Comparison of ENCODE assay signal across 12 cellular contexts in the genomic region with DNA sequence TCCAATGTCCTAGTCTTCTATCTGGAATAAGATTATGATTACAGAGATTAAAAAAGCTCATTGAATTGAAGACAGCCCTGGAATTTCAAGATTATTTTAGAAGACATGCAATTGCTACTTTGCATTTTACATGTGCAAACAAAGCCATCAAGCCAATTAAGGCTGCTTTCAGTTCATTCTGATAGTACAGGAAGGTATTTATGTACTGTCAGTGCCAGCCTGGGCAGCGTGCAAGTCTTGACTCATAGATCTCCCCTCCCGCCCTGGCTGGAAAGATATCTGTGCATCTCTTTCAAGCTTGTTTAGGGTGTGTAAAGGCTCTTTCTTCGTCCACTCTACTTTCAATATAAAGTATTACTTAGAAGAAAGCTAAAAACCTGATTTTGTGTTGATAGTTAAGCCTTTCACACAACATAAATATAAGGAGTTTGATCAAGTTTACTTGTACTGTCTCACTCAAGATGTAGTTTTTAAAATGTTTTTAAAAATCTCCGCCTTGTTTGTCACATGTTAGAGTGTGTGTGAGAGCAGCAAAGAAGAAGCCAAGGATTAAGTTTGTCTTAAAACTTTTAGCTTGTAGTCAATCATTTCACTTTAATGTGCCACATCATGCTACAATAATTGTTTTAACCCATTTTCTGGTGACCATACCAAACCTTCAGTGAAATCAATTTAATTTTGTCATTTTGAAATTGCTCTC. TPM values are rescaled to one million over a fixed set of nuclear protein-coding genes. Genes with fewer than 3 reads are reported as not detected.
DNase-seq lines count a peak whose midpoint lies in the region; ATAC-seq, FAIRE-seq and TF ChIP-seq lines count a peak whose summit lies in the region.
"Had no signal": no experiment of that assay in that cellular context is flagged by ENCODE, and none has a peak within 500 bp of the region (broad histone marks: within the 10 kb centered on the region; RNA-seq: fewer than 3 reads in every experiment).

No MANE protein-coding gene starts in this region.

- H3K4me3 ChIP-seq in fibroblast of lung (replicated peaks in 1 of 4; ENCODE audit: control extremely low read depth in 1 of 4, insufficient read depth in 1 of 4, low read depth in 3 of 4, low read length in 4 of 4) (no peak overlapping the region), HepG2 (replicated peaks in 1 of 3; ENCODE audit: insufficient read depth in 1 of 3, low read depth in 2 of 3, low read length in 3 of 3) (no peak overlapping the region)

- no peak for TF ChIP-seq CTCF in fibroblast of lung (conservative IDR thresholded peaks at IDR 0.05 in 1 of 2, IDR thresholded peaks at IDR 0.05 in 1 of 2; ENCODE audit: low read depth in 1 of 2, low read length in 2 of 2)
- no peak for TF ChIP-seq CTCF in HepG2 (CRISPR knock-in tag; IDR thresholded peaks at IDR 0.05)

- ATAC-seq in GM18498 (IDR thresholded peaks at IDR 0.05; ENCODE audit: unreplicated experiment) (peak; percentile 97), GM21390 (IDR thresholded peaks at IDR 0.05; ENCODE audit: unreplicated experiment) (peak; percentile 85), HG03457 (IDR thresholded peaks at IDR 0.05; ENCODE audit: unreplicated experiment) (peak; percentile 68), HepG2 (no peak), HG03571 (IDR thresholded peaks at IDR 0.05; ENCODE audit: unreplicated experiment) (no peak)
- ATAC-seq: WTC11 had no signal

- H4K20me1 ChIP-seq in fibroblast of lung (ENCODE audit: control insufficient read depth, extremely low read depth, insufficient read depth, low read length), result no peaks in the 10 kb centered on the region
- H4K20me1 ChIP-seq in HepG2 (ENCODE audit: insufficient read depth, low read length), result no peaks in the 10 kb centered on the region

- H3K9me3 ChIP-seq in fibroblast of lung (ENCODE audit: control insufficient read depth, insufficient read depth, low read depth, low read length) (no peaks in the 10 kb centered on the region), HepG2 (ENCODE audit: low read length) (no peaks in the 10 kb centered on the region)

- BruUV-seq in HepG2 (replicated peaks; lab: Mats Ljungman, UMichigan), result no TSS peak

- no peak for TF ChIP-seq RAD21 in HepG2 (CRISPR knock-in tag; IDR thresholded peaks at IDR 0.05)

- H3K27ac ChIP-seq in fibroblast of lung (ENCODE audit: insufficient read depth, low read length) (no peak overlapping the region), HepG2 (ENCODE audit: extremely low read length, insufficient read depth, low read length) (no peak overlapping the region)

- intact Hi-C loops in HepG2 (cut with micrococcal nuclease; ENCODE audit: unreplicated experiment), result no loop called here

- H3K27me3 ChIP-seq in fibroblast of lung (ENCODE audit: control insufficient read depth, insufficient read depth, low read length) (no peaks in the 10 kb centered on the region), HepG2 (ENCODE audit: control insufficient read depth in 1 of 2, insufficient read depth in 2 of 2, low read length in 2 of 2) (no peaks in the 10 kb centered on the region)

- no peaks in the 10 kb centered on the region for H3K4me1 ChIP-seq in fibroblast of lung (ENCODE audit: control insufficient read depth, extremely low read depth, insufficient read depth, low read length)
- no peaks in the 10 kb centered on the region for H3K4me1 ChIP-seq in HepG2 (ENCODE audit: insufficient read depth, low read length)

- no peak for TF ChIP-seq POLR2A in HepG2 (IDR thresholded peaks at IDR 0.05; ENCODE audit: insufficient read depth in 1 of 2, low read depth in 2 of 2, low read length in 2 of 2)

- H3K4me2 ChIP-seq in fibroblast of lung (ENCODE audit: extremely low read depth, insufficient read depth, low read length) (peak overlapping the region; percentile 8), HepG2 (ENCODE audit: low read depth, low read length) (no peak overlapping the region)

- H3K79me2 ChIP-seq in fibroblast of lung (ENCODE audit: control insufficient read depth, insufficient read depth, low read length) (no peaks in the 10 kb centered on the region), HepG2 (ENCODE audit: insufficient read depth, low read length) (no peaks in the 10 kb centered on the region)

- CTCF ChIA-PET in HepG2 (lab: Yijun Ruan, JAX; ENCODE audit: low intra/inter-chr PET ratio, low total read pairs), result no interaction called here

- 16% methylated on average over 4 of the region's 4 CpGs for WGBS in HepG2 (ENCODE audit: low lambda C conversion rate)

- DNase-seq in fibroblast of lung (ENCODE audit: low read depth in 2 of 2) (peak; percentile 20 to 40), HepG2 (ENCODE audit: low spot score) (no peak), DMS53 (lab: John Stamatoyannopoulos, UW) (no peak), D341Med (ENCODE audit: low spot score) (no peak)
- DNase-seq: activated naive CD4-positive, alpha-beta T cell; naive B cell; stimulated activated CD4-positive, alpha-beta T cell treated with anti-CD3 and anti-CD28 coated beads, Interleukin-15, amount 100 ng/mL, for 24 hours had no signal

- no peak overlapping the region for H3K9ac ChIP-seq in fibroblast of lung (ENCODE audit: insufficient read depth, low read length)
- no peak overlapping the region for H3K9ac ChIP-seq in HepG2 (ENCODE audit: insufficient read depth, low read depth, low read length)

- FAIRE-seq in HepG2 (lab: Jason Lieb, UNC), result no peak

- in situ Hi-C loops in HepG2 (cut with HindIII; ENCODE audit: extremely low pct_ligation_motif_present, low pct_unique_long_range_greater_than_20kb), result no loop called here

- TF ChIP-seq EP300 in HepG2 (IDR thresholded peaks at IDR 0.05; ENCODE audit: low read depth in 2 of 2, low read length in 2 of 2) (no peak), HepG2 (CRISPR knock-in tag; IDR thresholded peaks at IDR 0.05; ENCODE audit: borderline replicate concordance) (no peak)

- H3K36me3 ChIP-seq in fibroblast of lung (ENCODE audit: control insufficient read depth, insufficient read depth, low read length) (no peaks in the 10 kb centered on the region), HepG2 (replicated peaks in 1 of 2; ENCODE audit: control insufficient read depth in 1 of 2, insufficient read depth in 2 of 2, low read length in 2 of 2) (no peaks in the 10 kb centered on the region)

- POLR2A ChIA-PET in HepG2 (lab: Yijun Ruan, JAX), result no interaction called here

- H2AFZ ChIP-seq in fibroblast of lung (ENCODE audit: low read length) (peak overlapping the region; percentile 44), HepG2 (ENCODE audit: low read length) (no peak overlapping the region)

TF ChIP-seq in HepG2, 621 proteins besides CTCF, POLR2A, EP300 and RAD21:
- no peak for TF ChIP-seq MED13 (CRISPR knock-in tag; IDR thresholded peaks at IDR 0.05)
- no peak for TF ChIP-seq KAT8 (CRISPR knock-in tag; IDR thresholded peaks at IDR 0.05)
- TF ChIP-seq HDAC1 (CRISPR knock-in tag; IDR thresholded peaks at IDR 0.05), result no peak
- no peak for TF ChIP-seq ZFY (CRISPR knock-in tag; IDR thresholded peaks at IDR 0.05)
- no peak for TF ChIP-seq PAX8 (CRISPR knock-in tag; IDR thresholded peaks at IDR 0.05; ENCODE audit: borderline replicate concordance)
- TF ChIP-seq SAFB2 (CRISPR knock-in tag; IDR thresholded peaks at IDR 0.05; ENCODE audit: borderline replicate concordance, low read depth), result no peak
- TF ChIP-seq MAFF (IDR thresholded peaks at IDR 0.05; ENCODE audit: low read depth, low read length), result no peak
- no peak for TF ChIP-seq HOXA3 (CRISPR knock-in tag; IDR thresholded peaks at IDR 0.05)
- no peak for TF ChIP-seq ZEB1 (IDR thresholded peaks at IDR 0.05; ENCODE audit: insufficient replicate concordance, low read depth)
- no peak for TF ChIP-seq SOX6 (IDR thresholded peaks at IDR 0.05)
- TF ChIP-seq SOX6 (CRISPR knock-in tag; IDR thresholded peaks at IDR 0.05), result no peak
- TF ChIP-seq, protein P1, sequence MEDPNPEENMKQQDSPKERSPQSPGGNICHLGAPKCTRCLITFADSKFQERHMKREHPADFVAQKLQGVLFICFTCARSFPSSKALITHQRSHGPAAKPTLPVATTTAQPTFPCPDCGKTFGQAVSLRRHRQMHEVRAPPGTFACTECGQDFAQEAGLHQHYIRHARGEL (CRISPR knock-in tag; IDR thresholded peaks at IDR 0.05), result no peak
- no peak for TF ChIP-seq SETDB1 (CRISPR knock-in tag; IDR thresholded peaks at IDR 0.05; ENCODE audit: borderline replicate concordance)
- TF ChIP-seq NR3C1 (CRISPR knock-in tag; IDR thresholded peaks at IDR 0.05), result no peak
- no peak for TF ChIP-seq ARID2 (CRISPR knock-in tag; IDR thresholded peaks at IDR 0.05; ENCODE audit: borderline replicate concordance)
- no peak for TF ChIP-seq CEBPG (CRISPR knock-in tag; IDR thresholded peaks at IDR 0.05)
- no peak for TF ChIP-seq ZNF382 (CRISPR knock-in tag; IDR thresholded peaks at IDR 0.05; ENCODE audit: borderline replicate concordance)

RNA-seq across cellular contexts. Expression of gene LYPLAL1, which starts 13.6 kb away (rescaled TPM):
- total RNA-seq in fibroblast of lung (51.5 and 52.6 TPM in 2 replicates), HepG2 (2016; rRNA removed; fragmentation: Illumina TruSeq; extraction: Trizol) (29.1 and 31.6 TPM in 2 replicates)
- polyA plus RNA-seq in fibroblast of lung (22.2 and 29.9 TPM in 2 replicates), HepG2 (2011; rRNA removed) (15.2 and 17.0 TPM in 2 replicates)
- polyA plus RNA-seq in fibroblast of lung (2012), result 24.8 and 33.5 TPM in 2 replicates
- polyA minus RNA-seq in fibroblast of lung (ENCODE audit: low replicate concordance), result 1.9 and 3.4 TPM in 2 replicates
- total RNA-seq in HepG2 (2016; cell fraction: cytosol; rRNA removed; fragmentation: Illumina TruSeq; extraction: Trizol; ENCODE audit: low read depth), result 106 and 118 TPM in 2 replicates
- total RNA-seq in HepG2 (2016; cell fraction: insoluble cytoplasmic fraction; rRNA removed; fragmentation: Illumina TruSeq; extraction: Trizol), result 34.1 and 38.8 TPM in 2 replicates
- 39.0 and 45.7 TPM in 2 replicates for total RNA-seq in HepG2 (2016; cell fraction: membrane; rRNA removed; fragmentation: Illumina TruSeq; extraction: Trizol)
- total RNA-seq in HepG2 (2016; cell fraction: nucleus; rRNA removed; fragmentation: Illumina TruSeq; extraction: Trizol), result 29.4 and 33.0 TPM in 2 replicates
- polyA plus RNA-seq in HepG2 (2011; cell fraction: cytosol; rRNA removed), result 3.0 and 4.8 TPM in 2 replicates
- polyA plus RNA-seq in HepG2 (2011; cell fraction: nucleus; rRNA removed), result 10.8 and 11.8 TPM in 2 replicates
- 16.4 and 30.2 TPM in 2 replicates for polyA plus RNA-seq in HepG2 (2012)
- 3.7 and 3.8 TPM in 2 replicates for polyA plus RNA-seq in HepG2 (2016; cell fraction: cytosol; fragmentation: Illumina TruSeq; extraction: Trizol; ENCODE audit: low read depth)
- polyA plus RNA-seq in HepG2 (2016; cell fraction: insoluble cytoplasmic fraction; fragmentation: Illumina TruSeq; extraction: Trizol; ENCODE audit: low read depth), result 29.2 and 32.0 TPM in 2 replicates
- polyA plus RNA-seq in HepG2 (2016; cell fraction: membrane; fragmentation: Illumina TruSeq; extraction: Trizol; ENCODE audit: low read depth), result 6.1 and 7.5 TPM in 2 replicates
- polyA plus RNA-seq in HepG2 (2016; cell fraction: nucleus; fragmentation: Illumina TruSeq; extraction: Trizol; ENCODE audit: insufficient read depth, low read depth), result 29.2 and 29.7 TPM in 2 replicates
- polyA minus RNA-seq in HepG2 (2011; rRNA and poly(A)+ RNA removed; ENCODE audit: low replicate concordance), result 2.5 and 6.1 TPM in 2 replicates
- polyA minus RNA-seq in HepG2 (2011; cell fraction: cytosol; rRNA and poly(A)+ RNA removed), result 10.2 and 17.9 TPM in 2 replicates
- 88.0 and 131 TPM in 2 replicates for polyA minus RNA-seq in HepG2 (2011; cell fraction: nucleus; rRNA and poly(A)+ RNA removed)

Comparison
In these comparisons a context has a peak if more than half of its experiments do, and no peak if none do; other contexts are left out.
1. ATAC-seq: peak in GM18498 (single experiment), GM21390 (single experiment) and HG03457 (single experiment); none in HepG2 (single experiment) and HG03571 (single experiment).
2. DNase-seq: peak in fibroblast of lung (2 of 2); none in HepG2 (single experiment), DMS53 (single experiment) and D341Med (single experiment).